Comparison of ENCODE assay signal across 34 cellular contexts in genomic region chr14:33219957-33220356, GRCh38.
"Had no signal": no experiment of that assay in that cellular context is flagged by ENCODE, and none has a peak within 500 bp of the region (broad histone marks: within the 10 kb centered on the region; RNA-seq: fewer than 3 reads in every experiment).

No MANE protein-coding gene starts in this region.

- H3K27ac Mint-ChIP-seq: activated CD4-positive, alpha-beta memory T cell treated with anti-CD3 and anti-CD28 coated beads for 36 hours; activated CD4-positive, alpha-beta T cell treated with anti-CD3 and anti-CD28 coated beads for 36 hours; activated CD4-positive, alpha-beta T cell treated with anti-CD3 and anti-CD28 coated beads, Interleukin-2, amount 10 ng/mL, durations not matched to agents 24 days and 14 days; activated CD8-positive, alpha-beta memory T cell treated with anti-CD3 and anti-CD28 coated beads, Interleukin-2, amount 10 ng/mL, durations not matched to agents 7 days and 5 days; activated CD8-positive, alpha-beta T cell treated with anti-CD3 and anti-CD28 coated beads, Interleukin-2, amount 10 ng/mL, durations not matched to agents 7 days and 5 days; activated naive CD4-positive, alpha-beta T cell treated with anti-CD3 and anti-CD28 coated beads, Interleukin-2, amount 10 ng/mL, durations not matched to agents 7 days and 5 days; activated naive CD4-positive, alpha-beta T cell treated with anti-CD3 and anti-CD28 coated beads, Interleukin-2, amount 50 U/mL, for 72 hours; activated naive CD8-positive, alpha-beta T cell treated with anti-CD3 and anti-CD28 coated beads, Interleukin-2, amount 10 ng/mL, durations not matched to agents 7 days and 5 days; activated T-cell treated with anti-CD3 and anti-CD28 coated beads, Interleukin-2, amount 50 U/mL, for 72 hours; brain; dendritic cell treated with granulocyte-macrophage colony-stimulating factor and Interleukin-4, amounts not matched to agents 40 ng/mL and 50 ng/mL, for 4 days; T-helper 17 cell; T-helper 2 cell treated with Interferon-gamma antibody and Interleukin-4, amounts not matched to agents 5 μg/mL and 100 μg/mL, for 36 hours had no signal

- H3K27ac ChIP-seq: ascending aorta, breast epithelium, cardiac muscle cell, coronary artery, dorsolateral prefrontal cortex, esophagus muscularis mucosa, foreskin keratinocyte, gastrocnemius medialis, heart left ventricle, WERI-Rb-1 had no signal

- H3K36me3 ChIP-seq: ascending aorta, breast epithelium, cardiac muscle cell, esophagus muscularis mucosa, gastrocnemius medialis, heart left ventricle, WERI-Rb-1 had no signal

- H3K27me3 Mint-ChIP-seq: activated CD4-positive, alpha-beta memory T cell treated with anti-CD3 and anti-CD28 coated beads for 36 hours; activated CD4-positive, alpha-beta T cell treated with anti-CD3 and anti-CD28 coated beads for 36 hours; activated CD4-positive, alpha-beta T cell treated with anti-CD3 and anti-CD28 coated beads, Interleukin-2, amount 10 ng/mL, durations not matched to agents 24 days and 14 days; activated CD8-positive, alpha-beta memory T cell treated with anti-CD3 and anti-CD28 coated beads, Interleukin-2, amount 10 ng/mL, durations not matched to agents 7 days and 5 days; activated naive CD4-positive, alpha-beta T cell treated with anti-CD3 and anti-CD28 coated beads, Interleukin-2, amount 10 ng/mL, durations not matched to agents 7 days and 5 days; activated naive CD8-positive, alpha-beta T cell treated with anti-CD3 and anti-CD28 coated beads, Interleukin-2, amount 10 ng/mL, durations not matched to agents 7 days and 5 days; brain; dendritic cell treated with granulocyte-macrophage colony-stimulating factor and Interleukin-4, amounts not matched to agents 40 ng/mL and 50 ng/mL, for 4 days; T-helper 17 cell had no signal

- H3K4me3 ChIP-seq: ascending aorta, breast epithelium, cardiac muscle cell, coronary artery, dorsolateral prefrontal cortex, esophagus muscularis mucosa, gastrocnemius medialis, heart left ventricle had no signal

- H3K4me1 ChIP-seq: ascending aorta, breast epithelium, esophagus muscularis mucosa, foreskin keratinocyte, gastrocnemius medialis, heart left ventricle had no signal

- H3K4me3 Mint-ChIP-seq: activated CD4-positive, alpha-beta memory T cell treated with anti-CD3 and anti-CD28 coated beads for 36 hours; activated CD4-positive, alpha-beta T cell treated with anti-CD3 and anti-CD28 coated beads for 36 hours; activated CD4-positive, alpha-beta T cell treated with anti-CD3 and anti-CD28 coated beads, Interleukin-2, amount 10 ng/mL, durations not matched to agents 24 days and 14 days; activated CD8-positive, alpha-beta memory T cell treated with anti-CD3 and anti-CD28 coated beads, Interleukin-2, amount 10 ng/mL, durations not matched to agents 7 days and 5 days; activated CD8-positive, alpha-beta T cell treated with anti-CD3 and anti-CD28 coated beads, Interleukin-2, amount 10 ng/mL, durations not matched to agents 7 days and 5 days; activated naive CD4-positive, alpha-beta T cell treated with anti-CD3 and anti-CD28 coated beads, Interleukin-2, amount 10 ng/mL, durations not matched to agents 7 days and 5 days; activated naive CD8-positive, alpha-beta T cell treated with anti-CD3 and anti-CD28 coated beads, Interleukin-2, amount 10 ng/mL, durations not matched to agents 7 days and 5 days; activated T-cell treated with anti-CD3 and anti-CD28 coated beads, Interleukin-2, amount 50 U/mL, for 72 hours; brain; dendritic cell treated with granulocyte-macrophage colony-stimulating factor and Interleukin-4, amounts not matched to agents 40 ng/mL and 50 ng/mL, for 4 days; T-helper 17 cell; T-helper 2 cell treated with Interferon-gamma antibody and Interleukin-4, amounts not matched to agents 5 μg/mL and 100 μg/mL, for 36 hours had no signal

- DNase-seq: activated CD4-positive, alpha-beta memory T cell treated with anti-CD3 and anti-CD28 coated beads for 36 hours; activated CD4-positive, alpha-beta T cell treated with anti-CD3 and anti-CD28 coated beads for 36 hours; activated CD4-positive, alpha-beta T cell treated with anti-CD3 and anti-CD28 coated beads, Interleukin-2, amount 10 ng/mL, durations not matched to agents 24 days and 14 days; activated CD4-positive, CD25-positive, alpha-beta regulatory T cell; activated CD4-positive, CD25-positive, alpha-beta regulatory T cell treated with anti-CD3 and anti-CD28 coated beads, Interleukin-2, amount 50 U/mL, for 72 hours; activated CD8-positive, alpha-beta memory T cell treated with anti-CD3 and anti-CD28 coated beads, Interleukin-2, amount 10 ng/mL, durations not matched to agents 7 days and 5 days; activated CD8-positive, alpha-beta memory T cell treated with anti-CD3 and anti-CD28 coated beads, Interleukin-2, amount 50 U/mL, for 4 hours; activated CD8-positive, alpha-beta T cell treated with anti-CD3 and anti-CD28 coated beads, Interleukin-2, amount 10 ng/mL, durations not matched to agents 7 days and 5 days; activated gamma-delta T cell; activated naive CD4-positive, alpha-beta T cell; activated naive CD4-positive, alpha-beta T cell treated with anti-CD3 and anti-CD28 coated beads, Interleukin-2, amount 10 ng/mL, durations not matched to agents 7 days and 5 days; activated naive CD8-positive, alpha-beta T cell treated with anti-CD3 and anti-CD28 coated beads, Interleukin-2, amount 10 ng/mL, durations not matched to agents 7 days and 5 days; activated T-cell treated with anti-CD3 and anti-CD28 coated beads, Interleukin-2, amount 50 U/mL, for 1 hour; activated T-cell treated with anti-CD3 and anti-CD28 coated beads, Interleukin-2, amount 50 U/mL, for 72 hours; central memory CD4-positive, alpha-beta T cell; dorsolateral prefrontal cortex; effector memory CD4-positive, alpha-beta T cell; erythroblast; foreskin keratinocyte; gastrocnemius medialis; glutamatergic neuron; heart left ventricle; T-helper 17 cell; T1000; WERI-Rb-1 had no signal

- H3K9me3 ChIP-seq: ascending aorta, breast epithelium, esophagus muscularis mucosa, gastrocnemius medialis, heart left ventricle had no signal

- H3K27me3 ChIP-seq: ascending aorta, breast epithelium, cardiac muscle cell, dorsolateral prefrontal cortex, esophagus muscularis mucosa, gastrocnemius medialis, heart left ventricle had no signal

- H3K9me3 Mint-ChIP-seq: activated CD4-positive, alpha-beta memory T cell treated with anti-CD3 and anti-CD28 coated beads for 36 hours; brain; dendritic cell treated with granulocyte-macrophage colony-stimulating factor and Interleukin-4, amounts not matched to agents 40 ng/mL and 50 ng/mL, for 4 days had no signal

- ATAC-seq: activated CD4-positive, alpha-beta T cell treated with anti-CD3 and anti-CD28 coated beads for 36 hours; activated CD8-positive, alpha-beta memory T cell treated with anti-CD3 and anti-CD28 coated beads, Interleukin-2, amount 10 ng/mL, durations not matched to agents 7 days and 5 days; activated CD8-positive, alpha-beta T cell treated with anti-CD3 and anti-CD28 coated beads, Interleukin-2, amount 10 ng/mL, durations not matched to agents 7 days and 5 days; activated naive CD4-positive, alpha-beta T cell treated with anti-CD3 and anti-CD28 coated beads, Interleukin-2, amount 50 U/mL, for 72 hours; activated T-cell treated with anti-CD3 and anti-CD28 coated beads, Interleukin-2, amount 50 U/mL, for 72 hours; foreskin keratinocyte; gastrocnemius medialis; heart left ventricle; T-helper 17 cell had no signal

- H3K4me1 Mint-ChIP-seq: activated CD4-positive, alpha-beta T cell treated with anti-CD3 and anti-CD28 coated beads for 36 hours; activated CD4-positive, alpha-beta T cell treated with anti-CD3 and anti-CD28 coated beads, Interleukin-2, amount 10 ng/mL, durations not matched to agents 24 days and 14 days; activated CD8-positive, alpha-beta memory T cell treated with anti-CD3 and anti-CD28 coated beads, Interleukin-2, amount 10 ng/mL, durations not matched to agents 7 days and 5 days; activated naive CD4-positive, alpha-beta T cell treated with anti-CD3 and anti-CD28 coated beads, Interleukin-2, amount 10 ng/mL, durations not matched to agents 7 days and 5 days; activated naive CD8-positive, alpha-beta T cell treated with anti-CD3 and anti-CD28 coated beads, Interleukin-2, amount 10 ng/mL, durations not matched to agents 7 days and 5 days; T-helper 17 cell had no signal

- H3K36me3 Mint-ChIP-seq: activated CD4-positive, alpha-beta memory T cell treated with anti-CD3 and anti-CD28 coated beads for 36 hours; activated CD8-positive, alpha-beta memory T cell treated with anti-CD3 and anti-CD28 coated beads, Interleukin-2, amount 10 ng/mL, durations not matched to agents 7 days and 5 days; activated naive CD4-positive, alpha-beta T cell treated with anti-CD3 and anti-CD28 coated beads, Interleukin-2, amount 10 ng/mL, durations not matched to agents 7 days and 5 days; activated naive CD4-positive, alpha-beta T cell treated with anti-CD3 and anti-CD28 coated beads, Interleukin-2, amount 50 U/mL, for 72 hours; activated naive CD8-positive, alpha-beta T cell treated with anti-CD3 and anti-CD28 coated beads, Interleukin-2, amount 10 ng/mL, durations not matched to agents 7 days and 5 days had no signal
